1 cellular context compared by ENCODE assay signal in the genomic region with DNA sequence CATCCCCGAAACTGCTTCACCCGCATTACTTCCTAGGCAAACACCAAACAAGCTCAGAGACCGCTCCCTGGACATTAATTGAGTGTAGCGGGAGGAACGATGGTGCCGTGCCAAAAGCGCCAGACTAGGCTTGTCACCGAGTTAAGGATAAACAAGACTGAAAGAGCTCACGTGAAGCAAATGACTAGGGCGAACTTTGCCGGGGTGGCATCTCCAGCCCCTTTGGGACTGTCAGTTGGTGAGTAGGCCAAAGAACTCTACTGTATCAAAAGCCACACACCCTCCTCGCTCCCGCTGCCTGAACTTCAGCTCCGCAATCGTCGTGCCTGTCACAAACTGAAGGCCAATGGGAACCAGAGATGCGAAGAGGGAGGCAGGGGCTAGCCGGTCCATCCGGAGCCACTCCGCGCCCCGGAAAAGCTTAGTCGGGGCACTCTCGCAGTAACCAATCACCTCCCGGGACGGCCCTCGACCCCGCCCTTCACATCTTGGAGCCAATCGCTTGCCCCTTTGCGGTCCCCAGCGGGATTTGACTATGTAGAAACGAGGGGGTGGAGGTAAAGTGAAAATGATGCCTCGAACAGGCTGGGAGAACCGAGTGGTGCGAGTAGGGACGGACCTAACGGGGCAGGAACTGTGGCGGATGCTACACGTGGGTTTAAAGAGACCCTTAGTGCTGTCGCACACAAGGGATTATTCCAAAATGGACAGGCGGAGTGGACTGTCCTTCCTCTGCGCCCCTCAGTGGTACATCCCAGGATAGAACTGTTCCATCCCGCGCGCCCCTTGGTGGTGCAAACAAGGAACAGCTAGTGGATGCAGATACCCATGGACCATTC.
TF ChIP-seq lines count a peak whose summit lies in the region.

No MANE protein-coding gene starts in this region.

TF ChIP-seq in A549, 52 proteins besides CTCF, POLR2A, EP300 and RAD21 (continued from another document):
- TF ChIP-seq, protein P1, sequence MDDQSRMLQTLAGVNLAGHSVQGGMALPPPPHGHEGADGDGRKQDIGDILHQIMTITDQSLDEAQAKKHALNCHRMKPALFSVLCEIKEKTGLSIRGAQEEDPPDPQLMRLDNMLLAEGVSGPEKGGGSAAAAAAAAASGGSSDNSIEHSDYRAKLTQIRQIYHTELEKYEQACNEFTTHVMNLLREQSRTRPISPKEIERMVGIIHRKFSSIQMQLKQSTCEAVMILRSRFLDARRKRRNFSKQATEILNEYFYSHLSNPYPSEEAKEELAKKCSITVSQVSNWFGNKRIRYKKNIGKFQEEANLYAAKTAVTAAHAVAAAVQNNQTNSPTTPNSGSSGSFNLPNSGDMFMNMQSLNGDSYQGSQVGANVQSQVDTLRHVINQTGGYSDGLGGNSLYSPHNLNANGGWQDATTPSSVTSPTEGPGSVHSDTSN (IDR thresholded peaks at IDR 0.05): peak; percentile 52; the same call in 1 of the 2 replicates
- TF ChIP-seq SREBF2 (IDR thresholded peaks at IDR 0.05): no peak
- no peak for TF ChIP-seq NFE2L2 (conservative IDR thresholded peaks at IDR 0.05; ENCODE audit: low read length)
- peak; percentile 57; the same call in 1 of the 2 replicates for TF ChIP-seq GATA3 (IDR thresholded peaks at IDR 0.05; ENCODE audit: borderline replicate concordance)
- TF ChIP-seq, protein P2, sequence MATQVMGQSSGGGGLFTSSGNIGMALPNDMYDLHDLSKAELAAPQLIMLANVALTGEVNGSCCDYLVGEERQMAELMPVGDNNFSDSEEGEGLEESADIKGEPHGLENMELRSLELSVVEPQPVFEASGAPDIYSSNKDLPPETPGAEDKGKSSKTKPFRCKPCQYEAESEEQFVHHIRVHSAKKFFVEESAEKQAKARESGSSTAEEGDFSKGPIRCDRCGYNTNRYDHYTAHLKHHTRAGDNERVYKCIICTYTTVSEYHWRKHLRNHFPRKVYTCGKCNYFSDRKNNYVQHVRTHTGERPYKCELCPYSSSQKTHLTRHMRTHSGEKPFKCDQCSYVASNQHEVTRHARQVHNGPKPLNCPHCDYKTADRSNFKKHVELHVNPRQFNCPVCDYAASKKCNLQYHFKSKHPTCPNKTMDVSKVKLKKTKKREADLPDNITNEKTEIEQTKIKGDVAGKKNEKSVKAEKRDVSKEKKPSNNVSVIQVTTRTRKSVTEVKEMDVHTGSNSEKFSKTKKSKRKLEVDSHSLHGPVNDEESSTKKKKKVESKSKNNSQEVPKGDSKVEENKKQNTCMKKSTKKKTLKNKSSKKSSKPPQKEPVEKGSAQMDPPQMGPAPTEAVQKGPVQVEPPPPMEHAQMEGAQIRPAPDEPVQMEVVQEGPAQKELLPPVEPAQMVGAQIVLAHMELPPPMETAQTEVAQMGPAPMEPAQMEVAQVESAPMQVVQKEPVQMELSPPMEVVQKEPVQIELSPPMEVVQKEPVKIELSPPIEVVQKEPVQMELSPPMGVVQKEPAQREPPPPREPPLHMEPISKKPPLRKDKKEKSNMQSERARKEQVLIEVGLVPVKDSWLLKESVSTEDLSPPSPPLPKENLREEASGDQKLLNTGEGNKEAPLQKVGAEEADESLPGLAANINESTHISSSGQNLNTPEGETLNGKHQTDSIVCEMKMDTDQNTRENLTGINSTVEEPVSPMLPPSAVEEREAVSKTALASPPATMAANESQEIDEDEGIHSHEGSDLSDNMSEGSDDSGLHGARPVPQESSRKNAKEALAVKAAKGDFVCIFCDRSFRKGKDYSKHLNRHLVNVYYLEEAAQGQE (IDR thresholded peaks at IDR 0.05): no peak
- no peak for TF ChIP-seq CBX2 (IDR thresholded peaks at IDR 0.05; ENCODE audit: borderline replicate concordance, low read depth)
